Comparison of ENCODE assay signal across 27 cellular contexts in genomic region chr22:35325209-35325608, GRCh38.
"Had no signal": no experiment of that assay in that cellular context is flagged by ENCODE, and none has a peak within 500 bp of the region (broad histone marks: within the 10 kb centered on the region; RNA-seq: fewer than 3 reads in every experiment).

No MANE protein-coding gene starts in this region.

- H3K9me3 Mint-ChIP-seq: immature natural killer cell; mesothelial cell of epicardium; naive B cell; natural killer cell; nephron progenitor cell; neural progenitor cell; stimulated activated naive B cell treated with anti-CD40 and anti-IgM and Interleukin-4, amounts not matched to agents 10 μg/mL and 1 μg/mL and 100 μg/mL, for 72 hours had no signal

- H3K27ac ChIP-seq: left lung, neural progenitor cell, ovary, right atrium auricular region, skin epidermis, stomach, thoracic aorta, tibial artery, upper lobe of right lung had no signal

- H3K27me3 ChIP-seq: left lung, neural progenitor cell, ovary, right atrium auricular region, stomach, tibial artery, upper lobe of right lung had no signal

- H3K4me3 ChIP-seq: left lung, lung, neural progenitor cell, ovary, right atrium auricular region, skin epidermis, stomach, thoracic aorta, tibial artery, upper lobe of right lung had no signal

- H3K9ac ChIP-seq: neural progenitor cell had no signal

- H3K4me1 ChIP-seq: neural progenitor cell, tibial artery had no signal

- H3K4me3 Mint-ChIP-seq: immature natural killer cell; mesothelial cell of epicardium; naive B cell; natural killer cell; nephron progenitor cell; neural progenitor cell; stimulated activated naive B cell treated with anti-CD40 and anti-IgM and Interleukin-4, amounts not matched to agents 10 μg/mL and 1 μg/mL and 100 μg/mL, for 72 hours had no signal

- H3K36me3 ChIP-seq: neural progenitor cell, ovary had no signal

- H3K36me3 Mint-ChIP-seq: natural killer cell had no signal

- DNase-seq: hypothalamus; immature natural killer cell; kidney; left colon; left lung; mesendoderm; naive B cell; natural killer cell; nephron progenitor cell; ovary; stimulated activated CD4-positive, alpha-beta T cell treated with anti-CD3 and anti-CD28 coated beads, Interleukin-12 subunit alpha, Interleukin-12 subunit beta, amount 100 ng/mL, for 4 hours; stimulated activated CD4-positive, alpha-beta T cell treated with anti-CD3 and anti-CD28 coated beads, Interleukin-15, amount 100 ng/mL, for 24 hours; stimulated activated CD4-positive, alpha-beta T cell treated with anti-CD3 and anti-CD28 coated beads, Interleukin-2, amount 100 ng/mL, for 24 hours; stimulated activated CD4-positive, alpha-beta T cell treated with anti-CD3 and anti-CD28 coated beads, Interleukin-4, amount 100 ng/mL, for 1 hour; stimulated activated naive B cell treated with anti-CD40 and anti-IgM and Interleukin-4, amounts not matched to agents 10 μg/mL and 1 μg/mL and 100 μg/mL, for 72 hours; stimulated activated naive CD8-positive, alpha-beta T cell treated with anti-CD3 and anti-CD28 coated beads, Interleukin-15, Interleukin-2, amounts not matched to agents 100 U/mL and 50 U/mL, for 24 hours; stomach; tibial artery; trophoblast cell; upper lobe of right lung had no signal

- H3K27ac Mint-ChIP-seq: mesothelial cell of epicardium; natural killer cell; nephron progenitor cell; neural progenitor cell; progenitor cell of endocrine pancreas; stimulated activated naive B cell treated with anti-CD40 and anti-IgM and Interleukin-4, amounts not matched to agents 10 μg/mL and 1 μg/mL and 100 μg/mL, for 72 hours had no signal

- H3K4me2 ChIP-seq: neural progenitor cell had no signal

- H3K4me1 Mint-ChIP-seq: mesothelial cell of epicardium, neural progenitor cell had no signal

- H3K9me3 ChIP-seq: left lung, ovary, right atrium auricular region, stomach, thoracic aorta, tibial artery, upper lobe of right lung had no signal

- H3K27me3 Mint-ChIP-seq: naive B cell; progenitor cell of endocrine pancreas; stimulated activated naive B cell treated with anti-CD40 and anti-IgM and Interleukin-4, amounts not matched to agents 10 μg/mL and 1 μg/mL and 100 μg/mL, for 72 hours had no signal
